Comparison of ENCODE assay signal across 24 cellular contexts in genomic region chr12:128966411-128966810, GRCh38.
DNase-seq lines count a peak whose midpoint lies in the region; ATAC-seq and TF ChIP-seq lines count a peak whose summit lies in the region.
"Had no signal": no experiment of that assay in that cellular context is flagged by ENCODE, and none has a peak within 500 bp of the region (broad histone marks: within the 10 kb centered on the region; RNA-seq: fewer than 3 reads in every experiment).

No MANE protein-coding gene starts in this region.

- intact Hi-C loops in esophagus squamous epithelium (cut with DNase I) = no loop called here

- 18 to 50% methylated on average over 2 to 3 of the region's 3 CpGs for WGBS in esophagus squamous epithelium, 2 donors

- ATAC-seq in memory B cell (ENCODE audit: low read depth) (peak; percentile 56), GM21717 (IDR thresholded peaks at IDR 0.05; ENCODE audit: unreplicated experiment) (no peak), HG02623 (IDR thresholded peaks at IDR 0.05; ENCODE audit: unreplicated experiment) (no peak)
- ATAC-seq: activated CD8-positive, alpha-beta T cell treated with anti-CD3 and anti-CD28 coated beads for 36 hours; activated T-cell treated with anti-CD3 and anti-CD28 coated beads, Interleukin-2, amount 50 U/mL, for 4 hours; right cardiac atrium; WTC11 had no signal

- H3K4me3 ChIP-seq in esophagus squamous epithelium = no peak overlapping the region
- H3K4me3 ChIP-seq: colonic mucosa, upper lobe of left lung had no signal

- H3K9me3 Mint-ChIP-seq in memory B cell = peaks cover 5% of the 10 kb centered on the region
- H3K9me3 Mint-ChIP-seq: activated naive CD4-positive, alpha-beta T cell treated with anti-CD3 and anti-CD28 coated beads, Interleukin-2, amount 50 U/mL, for 24 hours had no signal

- H3K27me3 ChIP-seq in esophagus squamous epithelium = peaks cover 0 to 31% (median 0%) of the 10 kb centered on the region in 4 donors
- H3K27me3 ChIP-seq: colonic mucosa, neutrophil had no signal

- peaks cover 26% of the 10 kb centered on the region for H3K27me3 Mint-ChIP-seq in memory B cell

- H3K27ac ChIP-seq in esophagus squamous epithelium = no peak overlapping the region
- H3K27ac ChIP-seq: 22Rv1, colonic mucosa, neutrophil, upper lobe of left lung had no signal

- peaks cover 16% of the 10 kb centered on the region for H3K4me1 Mint-ChIP-seq in memory B cell
- H3K4me1 Mint-ChIP-seq: activated naive CD4-positive, alpha-beta T cell treated with anti-CD3 and anti-CD28 coated beads, Interleukin-2, amount 50 U/mL, for 24 hours; WTC11 had no signal

- peaks cover 0 to 8% (median 0%) of the 10 kb centered on the region in 3 donors for H3K9me3 ChIP-seq in esophagus squamous epithelium
- H3K9me3 ChIP-seq: colonic mucosa, neutrophil had no signal

- H3K27ac Mint-ChIP-seq in memory B cell = no peak overlapping the region
- H3K27ac Mint-ChIP-seq: activated CD8-positive, alpha-beta T cell treated with anti-CD3 and anti-CD28 coated beads for 36 hours; activated naive CD4-positive, alpha-beta T cell treated with anti-CD3 and anti-CD28 coated beads, Interleukin-2, amount 50 U/mL, for 24 hours; B cell; brain; T-helper 1 cell treated with Interleukin-12 subunit alpha and Interleukin-12 subunit beta and Interleukin-4 antibody, amounts not matched to agents 30 μg/mL and 1 μg/mL, for 36 hours; WTC11 had no signal

- TF ChIP-seq CTCF in esophagus squamous epithelium (IDR thresholded peaks at IDR 0.05) = no peak

- TF ChIP-seq POLR2A in esophagus squamous epithelium (IDR thresholded peaks at IDR 0.05) = no peak

- no peak overlapping the region for H3K4me3 Mint-ChIP-seq in memory B cell
- H3K4me3 Mint-ChIP-seq: activated CD8-positive, alpha-beta T cell treated with anti-CD3 and anti-CD28 coated beads for 36 hours; activated naive CD4-positive, alpha-beta T cell treated with anti-CD3 and anti-CD28 coated beads, Interleukin-2, amount 50 U/mL, for 24 hours; activated T-cell treated with anti-CD3 and anti-CD28 coated beads, Interleukin-2, amount 50 U/mL, for 4 hours; B cell; brain; T-helper 1 cell treated with Interleukin-12 subunit alpha and Interleukin-12 subunit beta and Interleukin-4 antibody, amounts not matched to agents 30 μg/mL and 1 μg/mL, for 36 hours; WTC11 had no signal

- H3K36me3 Mint-ChIP-seq in memory B cell = peaks cover 5% of the 10 kb centered on the region
- H3K36me3 Mint-ChIP-seq: activated naive CD4-positive, alpha-beta T cell treated with anti-CD3 and anti-CD28 coated beads, Interleukin-2, amount 50 U/mL, for 24 hours had no signal

- no peaks in the 10 kb centered on the region for H3K4me1 ChIP-seq in esophagus squamous epithelium
- H3K4me1 ChIP-seq: colonic mucosa, upper lobe of left lung had no signal

- DNase-seq in DMS153 (lab: John Stamatoyannopoulos, UW) (peak; percentile 33), DMS153 treated with DMSO at 0.1 percent for 48 hours (lab: John Stamatoyannopoulos, UW; ENCODE audit: unreplicated experiment) (no peak), NCI-H187 (lab: John Stamatoyannopoulos, UW) (peak; percentile 20 to 35), NCI-H748 (lab: John Stamatoyannopoulos, UW; ENCODE audit: unreplicated experiment) (peak; percentile 94), memory B cell (ENCODE audit: low spot score in 2 of 2) (no peak), esophagus squamous epithelium (lab: John Stamatoyannopoulos, UW) (no peak)
- DNase-seq: activated CD8-positive, alpha-beta T cell treated with anti-CD3 and anti-CD28 coated beads for 36 hours; activated T-cell treated with anti-CD3 and anti-CD28 coated beads, Interleukin-2, amount 50 U/mL, for 4 hours; colonic mucosa; foreskin fibroblast; HCEC 1CT; midbrain; right cardiac atrium; stimulated activated naive CD4-positive, alpha-beta T cell treated with Interleukin-2 at 50 U/mL for 16 hours; upper lobe of left lung had no signal

- no peaks in the 10 kb centered on the region for H3K36me3 ChIP-seq in esophagus squamous epithelium
- H3K36me3 ChIP-seq: colonic mucosa, upper lobe of left lung had no signal

Comparison
In these comparisons a context has a peak if more than half of its experiments do, and no peak if none do; other contexts are left out.
1. DNase-seq: peak in DMS153 (single experiment), NCI-H187 (2 of 2) and NCI-H748 (single experiment); none in DMS153 treated with DMSO at 0.1 percent for 48 hours (single experiment), memory B cell (0 of 2) and esophagus squamous epithelium (single experiment).